Comparison of ENCODE assay signal across 9 cellular contexts in genomic region chr12:57090456-57090855, GRCh38. TPM values are rescaled to one million over a fixed set of nuclear protein-coding genes. Genes with fewer than 3 reads are reported as not detected.
A peak's percentile ranks its signal among the peaks of the same experiment; 100 is the strongest.
DNase-seq lines count a peak whose midpoint lies in the region; TF ChIP-seq lines count a peak whose summit lies in the region.
"Had no signal": no experiment of that assay in that cellular context is flagged by ENCODE, and none has a peak within 500 bp of the region (broad histone marks: within the 10 kb centered on the region; RNA-seq: fewer than 3 reads in every experiment).

No MANE protein-coding gene starts in this region.

- H3K9me2 ChIP-seq in OCI-LY7 (ENCODE audit: insufficient read depth, low read length) = no peaks in the 10 kb centered on the region

- intact Hi-C loops in OCI-LY7 (cut with micrococcal nuclease; ENCODE audit: unreplicated experiment) = no loop called here

- H3K4me1 ChIP-seq in BLaER1 (peaks cover 54% of the 10 kb centered on the region), OCI-LY7 (ENCODE audit: insufficient read depth, low read length, poor library complexity, severe bottlenecking) (peaks cover 48% of the 10 kb centered on the region), endocrine pancreas (ENCODE audit: control insufficient read depth, insufficient read depth, low read length) (no peaks in the 10 kb centered on the region), neural progenitor cell (peaks cover 29% of the 10 kb centered on the region)

- H3K27ac ChIP-seq in BLaER1 (peak overlapping the region; percentile 82; the same call in 1 of the 2 replicates), OCI-LY7 (ENCODE audit: low read depth, low read length, poor library complexity, severe bottlenecking) (no peak overlapping the region), neural progenitor cell (no peak overlapping the region)

- peaks cover 43% of the 10 kb centered on the region for H3F3A ChIP-seq in neural progenitor cell (ENCODE audit: low read depth)

- CTCF ChIA-PET in OCI-LY7 (lab: Charles Lee; ENCODE audit: unreplicated experiment) = no interaction called here

- no peaks in the 10 kb centered on the region for H3K79me2 ChIP-seq in OCI-LY7 (ENCODE audit: insufficient read depth, low read depth, low read length)
- peaks cover 28% of the 10 kb centered on the region for H3K79me2 ChIP-seq in neural progenitor cell (ENCODE audit: low read depth)

- no peak for DNase-seq in OCI-LY7 (ENCODE audit: low spot score)
- DNase-seq in neural progenitor cell (ENCODE audit: low spot score) = no peak
- no peak for DNase-seq in NCI-H748 treated with DMSO at 0.1 percent for 48 hours (lab: John Stamatoyannopoulos, UW)
- no peak for DNase-seq in 8988T
- no peak for DNase-seq in HPDE6-E6E7 (ENCODE audit: extremely low spot score)
- no peak for DNase-seq in stimulated activated CD4-positive, alpha-beta T cell treated with anti-CD3 and anti-CD28 coated beads, Interleukin-12 subunit alpha, Interleukin-12 subunit beta, amount 100 ng/mL, for 4 hours

- POLR2A ChIA-PET in OCI-LY7 (lab: Charles Lee) = interaction anchor here (0.6 to 1.5 kb wide), 3 partner anchors 20 to 257 kb away, joined by 3 to 5 read pairs (median 3); partner anchors contain the start of gene STAT6

- peak overlapping the region; percentile 88 for H3K9ac ChIP-seq in BLaER1
- H3K9ac ChIP-seq in endocrine pancreas (ENCODE audit: control insufficient read depth, insufficient read depth, low read length) = peak overlapping the region; percentile 32
- no peak overlapping the region for H3K9ac ChIP-seq in neural progenitor cell

- H3K4me1 Mint-ChIP-seq in neural progenitor cell = peaks cover 69% of the 10 kb centered on the region

- peaks cover 11% of the 10 kb centered on the region for H3K27me3 Mint-ChIP-seq in neural progenitor cell (ENCODE audit: insufficient read depth, low read depth)

- no peak for TF ChIP-seq CTCF in OCI-LY7 (conservative IDR thresholded peaks at IDR 0.05; ENCODE audit: low read length)
- TF ChIP-seq CTCF in neural progenitor cell (IDR thresholded peaks at IDR 0.05) = no peak

- H2AFZ ChIP-seq in OCI-LY7 (ENCODE audit: low read length) (no peak overlapping the region), neural progenitor cell (replicated peaks) (no peak overlapping the region)

- H3K9me3 Mint-ChIP-seq in neural progenitor cell = no peaks in the 10 kb centered on the region

- H3K36me3 Mint-ChIP-seq in neural progenitor cell = peaks cover 20% of the 10 kb centered on the region

- no peaks in the 10 kb centered on the region for H3K27me3 ChIP-seq in BLaER1
- H3K27me3 ChIP-seq in endocrine pancreas (ENCODE audit: control insufficient read depth, insufficient read depth, low read length) = no peaks in the 10 kb centered on the region
- H3K27me3 ChIP-seq in neural progenitor cell = no peaks in the 10 kb centered on the region

- H3K36me3 ChIP-seq in BLaER1 (peaks cover 42% of the 10 kb centered on the region), OCI-LY7 (ENCODE audit: insufficient read depth, low read length) (peaks cover 27% of the 10 kb centered on the region; the same call in 1 of the 2 replicates), endocrine pancreas (ENCODE audit: control insufficient read depth, insufficient read depth, low read length) (peaks cover 2% of the 10 kb centered on the region), neural progenitor cell (no peaks in the 10 kb centered on the region)

- H3K4me2 ChIP-seq in BLaER1 (peak overlapping the region; percentile 87), OCI-LY7 (ENCODE audit: low read length) (peak overlapping the region; percentile 22; the same call in 1 of the 2 replicates), neural progenitor cell (peak overlapping the region; percentile 96)

- no peaks in the 10 kb centered on the region for H3K9me3 ChIP-seq in BLaER1
- H3K9me3 ChIP-seq in OCI-LY7 (ENCODE audit: low read length) = no peaks in the 10 kb centered on the region
- no peaks in the 10 kb centered on the region for H3K9me3 ChIP-seq in endocrine pancreas (ENCODE audit: control insufficient read depth, low read length)
- H3K9me3 ChIP-seq in neural progenitor cell (ENCODE audit: low read depth) = no peaks in the 10 kb centered on the region

- H3K4me3 Mint-ChIP-seq in neural progenitor cell = peak overlapping the region; percentile 95

- BruUV-seq in OCI-LY7 (replicated peaks; lab: Mats Ljungman, UMichigan) = no TSS peak

- H3K4me3 ChIP-seq in BLaER1 (peak overlapping the region; percentile 90), OCI-LY7 (ENCODE audit: low read depth, low read length, poor library complexity, severe bottlenecking) (no peak overlapping the region), endocrine pancreas (ENCODE audit: control insufficient read depth, insufficient read depth, low read length) (no peak overlapping the region), neural progenitor cell (peak overlapping the region; percentile 63)

- peaks cover 41% of the 10 kb centered on the region for H4K20me1 ChIP-seq in BLaER1
- no peaks in the 10 kb centered on the region for H4K20me1 ChIP-seq in OCI-LY7 (ENCODE audit: insufficient read depth, low read length)
- peaks cover 38% of the 10 kb centered on the region for H4K20me1 ChIP-seq in neural progenitor cell (ENCODE audit: low read depth)

- H3K27ac Mint-ChIP-seq in neural progenitor cell = peak overlapping the region; percentile 70

RNA-seq across cellular contexts. Expression of gene NAB2, which starts 1.5 kb away (rescaled TPM):
- total RNA-seq in OCI-LY7 (2014; rRNA removed; shearing (Covaris generic)) = 8.5 and 9.6 TPM in 2 replicates
- total RNA-seq in OCI-LY7 (2022) (4.7 and 6.8 TPM in 2 replicates), neural progenitor cell (ENCODE audit: low replicate concordance) (19.8 and 41.3 TPM in 2 replicates)

RNA-seq across cellular contexts. Expression of gene NEMP1, which starts 11.9 kb away (rescaled TPM):
- 39.8 and 45.7 TPM in 2 replicates for total RNA-seq in OCI-LY7 (2014; rRNA removed; shearing (Covaris generic))
- total RNA-seq in OCI-LY7 (2022) (85.2 and 86.3 TPM in 2 replicates), neural progenitor cell (ENCODE audit: low replicate concordance) (55.3 and 72.0 TPM in 2 replicates)

RNA-seq across cellular contexts. Expression of gene STAT6, which starts 20.7 kb away (rescaled TPM):
- total RNA-seq in OCI-LY7 (2014; rRNA removed; shearing (Covaris generic)) = 72.3 and 73.6 TPM in 2 replicates
- total RNA-seq in OCI-LY7 (2022) (118 and 128 TPM in 2 replicates), neural progenitor cell (ENCODE audit: low replicate concordance) (12.9 and 21.6 TPM in 2 replicates)

RNA-seq across cellular contexts. Expression of gene LRP1, which starts 37.8 kb away (rescaled TPM):
- total RNA-seq in OCI-LY7 (2014; rRNA removed; shearing (Covaris generic)) = 1.1 and 2.2 TPM in 2 replicates
- total RNA-seq in OCI-LY7 (2022) = 2.3 and 4.4 TPM in 2 replicates
- 13.9 and 31.9 TPM in 2 replicates for total RNA-seq in neural progenitor cell (ENCODE audit: low replicate concordance)

RNA-seq across cellular contexts. Expression of gene MYO1A, which starts 40.5 kb away (rescaled TPM):
- 0.05 and 0.47 TPM in 2 replicates for total RNA-seq in OCI-LY7 (2014; rRNA removed; shearing (Covaris generic))
- total RNA-seq in OCI-LY7 (2022) = 0.19 and 0.79 TPM in 2 replicates
- 0.19 TPM in 1 of 2 replicates, not detected in the other for total RNA-seq in neural progenitor cell (ENCODE audit: low replicate concordance)
- total RNA-seq: renal cortical epithelial cell had no signal

Comparison
In these comparisons a context has a peak if more than half of its experiments do, and no peak if none do; other contexts are left out.
1. H3K4me2 ChIP-seq: peak in every context shown above with its lines; median percentile 96 in neural progenitor cell; 87 in BLaER1; 22 in OCI-LY7.
2. H3K4me3 ChIP-seq: peak in BLaER1 (single experiment) and neural progenitor cell (single experiment); none in OCI-LY7 (single experiment) and endocrine pancreas (single experiment).